ENCODE assay signal across 8 cellular contexts in genomic region chr11:65112226-65112550, GRCh38. TPM values are rescaled to one million over a fixed set of nuclear protein-coding genes. Genes with fewer than 3 reads are reported as not detected.
DNase-seq lines count a peak whose midpoint lies in the region; TF ChIP-seq lines count a peak whose summit lies in the region.

No MANE protein-coding gene starts in this region.

- peaks cover 13% of the 10 kb centered on the region for H3K4me1 Mint-ChIP-seq in nephron

- no peaks in the 10 kb centered on the region for H3K27me3 ChIP-seq in BLaER1
- no peaks in the 10 kb centered on the region for H3K27me3 ChIP-seq in ectodermal cell (ENCODE audit: control insufficient read depth, insufficient read depth, low read length, poor library complexity, severe bottlenecking)

- WGBS in ectodermal cell, 2 experiments: 1% methylated on average over 28 of the region's 28 CpGs

- TF ChIP-seq CTCF in NB4 (IDR thresholded peaks at IDR 0.05; ENCODE audit: low read depth, low read length) (no peak), nephron (IDR thresholded peaks at IDR 0.05; ENCODE audit: unreplicated experiment in 3 of 3) (no peak)

- H3K36me3 ChIP-seq in BLaER1 (peaks cover 56% of the 10 kb centered on the region), ectodermal cell (ENCODE audit: control insufficient read depth, insufficient read depth, low read length) (peaks cover 4% of the 10 kb centered on the region)

- H3K9me3 Mint-ChIP-seq in nephron: no peaks in the 10 kb centered on the region

- H3K9me3 ChIP-seq in BLaER1: no peaks in the 10 kb centered on the region
- no peaks in the 10 kb centered on the region for H3K9me3 ChIP-seq in ectodermal cell (ENCODE audit: control insufficient read depth, low read length)

- H3K4me3 ChIP-seq in BLaER1: peak overlapping the region; percentile 74
- H3K4me3 ChIP-seq in NB4 (ENCODE audit: low read depth, low read length): peak overlapping the region; percentile 59
- peak overlapping the region; percentile 85 for H3K4me3 ChIP-seq in ectodermal cell (ENCODE audit: insufficient read depth, low read depth, low read length)

- peak overlapping the region; percentile 100 for H3K4me2 ChIP-seq in BLaER1

- TF ChIP-seq POLR2A in NB4 (IDR thresholded peaks at IDR 0.05; ENCODE audit: extremely low read depth, insufficient read length): no peak

- H4K20me1 ChIP-seq in BLaER1: peaks cover 33% of the 10 kb centered on the region

- no peak for DNase-seq in NB4 (ENCODE audit: low read depth)
- DNase-seq in glomerular visceral epithelial cell (ENCODE audit: extremely low spot score): no peak
- no peak for DNase-seq in UCSD-AML1 (lab: John Stamatoyannopoulos, UW; ENCODE audit: unreplicated experiment)
- no peak for DNase-seq in putamen (ENCODE audit: low spot score)
- DNase-seq in COR-L47 (lab: John Stamatoyannopoulos, UW): no peak

- H3K4me3 Mint-ChIP-seq in nephron: peak overlapping the region; percentile 96 to 99 (median 97)

- H3K4me1 ChIP-seq in BLaER1 (peaks cover 55% of the 10 kb centered on the region), ectodermal cell (ENCODE audit: control insufficient read depth, insufficient read depth, low read length) (peaks cover 7% of the 10 kb centered on the region)

- no peaks in the 10 kb centered on the region for H3K27me3 Mint-ChIP-seq in nephron (ENCODE audit: low read depth)

- peak overlapping the region; percentile 77 to 97 (median 90) for H3K27ac Mint-ChIP-seq in nephron

- no peaks in the 10 kb centered on the region for H3K36me3 Mint-ChIP-seq in nephron (ENCODE audit: low read depth)

- H3K9ac ChIP-seq in BLaER1: peak overlapping the region; percentile 80

- H3K27ac ChIP-seq in BLaER1 (peak overlapping the region; percentile 85), ectodermal cell (ENCODE audit: insufficient read depth, low read depth, low read length, poor library complexity, severe bottlenecking) (peak overlapping the region; percentile 88)

RNA-seq across cellular contexts. Expression of gene TM7SF2, which starts 0.5 kb away (rescaled TPM):
- 63.7 TPM for polyA plus RNA-seq in ectodermal cell (2013, experiment 1 of 4)
- 75.0 TPM for polyA plus RNA-seq in ectodermal cell (2013, experiment 2 of 4)
- polyA plus RNA-seq in ectodermal cell (2013, experiment 3 of 4): 62.0 TPM
- 71.4 TPM for polyA plus RNA-seq in ectodermal cell (2013, experiment 4 of 4)

RNA-seq across cellular contexts. Expression of gene ZNHIT2, which starts 5.3 kb away (rescaled TPM):
- polyA plus RNA-seq in ectodermal cell (2013, experiment 1 of 4): 7.8 TPM
- polyA plus RNA-seq in ectodermal cell (2013, experiment 2 of 4): 9.1 TPM
- polyA plus RNA-seq in ectodermal cell (2013, experiment 3 of 4): 7.7 TPM
- polyA plus RNA-seq in ectodermal cell (2013, experiment 4 of 4): 7.8 TPM

RNA-seq across cellular contexts. Expression of gene FAU, which starts 9.7 kb away (rescaled TPM):
- polyA plus RNA-seq in ectodermal cell (2013, experiment 1 of 4): 875 TPM
- polyA plus RNA-seq in ectodermal cell (2013, experiment 2 of 4): 877 TPM
- 873 TPM for polyA plus RNA-seq in ectodermal cell (2013, experiment 3 of 4)
- 955 TPM for polyA plus RNA-seq in ectodermal cell (2013, experiment 4 of 4)

RNA-seq across cellular contexts. Expression of gene MRPL49, which starts 9.9 kb away (rescaled TPM):
- polyA plus RNA-seq in ectodermal cell (2013, experiment 1 of 4): 47.5 TPM
- polyA plus RNA-seq in ectodermal cell (2013, experiment 2 of 4): 49.9 TPM
- 34.1 TPM for polyA plus RNA-seq in ectodermal cell (2013, experiment 3 of 4)
- polyA plus RNA-seq in ectodermal cell (2013, experiment 4 of 4): 40.1 TPM

RNA-seq across cellular contexts. Expression of gene VPS51, which starts 16.2 kb away (rescaled TPM):
- 86.6 TPM for polyA plus RNA-seq in ectodermal cell (2013, experiment 1 of 4)
- 103 TPM for polyA plus RNA-seq in ectodermal cell (2013, experiment 2 of 4)
- 74.4 TPM for polyA plus RNA-seq in ectodermal cell (2013, experiment 3 of 4)
- 73.3 TPM for polyA plus RNA-seq in ectodermal cell (2013, experiment 4 of 4)
